In genomic region chrX:53049127-53049517, GRCh38 we compare ENCODE assay signal across 10 cellular contexts. TPM values are rescaled to one million over a fixed set of nuclear protein-coding genes. Genes with fewer than 3 reads are reported as not detected.
DNase-seq lines count a peak whose midpoint lies in the region; FAIRE-seq and TF ChIP-seq lines count a peak whose summit lies in the region.
"Had no signal": no experiment of that assay in that cellular context is flagged by ENCODE, and none has a peak within 500 bp of the region (broad histone marks: within the 10 kb centered on the region; RNA-seq: fewer than 3 reads in every experiment).

No MANE protein-coding gene starts in this region.

- no peak for FAIRE-seq in GM12892 (lab: Jason Lieb, UNC)

- H3K27me3 ChIP-seq in adipocyte (replicated peaks; ENCODE audit: control insufficient read depth, insufficient read depth, low read length) (peaks cover 18% of the 10 kb centered on the region), stomach smooth muscle (ENCODE audit: control insufficient read depth in 1 of 2, insufficient read depth in 2 of 2, low read length in 2 of 2) (peaks cover 0 to 17% of the 10 kb centered on the region in 2 donors)

- H3K9me3 ChIP-seq in adipocyte (ENCODE audit: control insufficient read depth, low read length) (no peaks in the 10 kb centered on the region), stomach smooth muscle (ENCODE audit: control insufficient read depth in 2 of 2, low read length in 2 of 2) (no peaks in the 10 kb centered on the region)

- H3K9ac ChIP-seq in adipocyte (ENCODE audit: low read length) (peak overlapping the region; percentile 57), stomach smooth muscle (ENCODE audit: low read length in 2 of 2) (peak overlapping the region in 1 of 2 donors; percentile 21)

- TF ChIP-seq POLR2A in GM12892 (IDR thresholded peaks at IDR 0.05; ENCODE audit: low read depth, low read length) = no peak

- no peak overlapping the region for H3K27ac ChIP-seq in stomach smooth muscle (ENCODE audit: low read length)
- H3K27ac ChIP-seq: 22Rv1 had no signal

- DNase-seq in DMS 273 (lab: John Stamatoyannopoulos, UW; ENCODE audit: unreplicated experiment) (peak; percentile 36), DMS 273 treated with DMSO at 0.1 percent for 48 hours (lab: John Stamatoyannopoulos, UW) (no peak), adipocyte (ENCODE audit: low read depth) (peak; percentile 17), left kidney (ENCODE audit: low read depth, low spot score) (peak; percentile 8), hippocampal formation (lab: John Stamatoyannopoulos, UW) (no peak), GM12892 (ENCODE audit: insufficient read length) (no peak)
- no peak for DNase-seq in activated CD4-positive, alpha-beta T cell treated with anti-CD3 and anti-CD28 coated beads for 48 hours
- DNase-seq: activated naive CD8-positive, alpha-beta T cell treated with anti-CD3 and anti-CD28 coated beads, Interleukin-2, amount 10 ng/mL, durations not matched to agents 7 days and 5 days had no signal

- H3K36me3 ChIP-seq in adipocyte (ENCODE audit: control insufficient read depth, insufficient read depth, low read length, severe bottlenecking) = no peaks in the 10 kb centered on the region
- no peaks in the 10 kb centered on the region for H3K36me3 ChIP-seq in stomach smooth muscle (ENCODE audit: control insufficient read depth in 2 of 2, insufficient read depth in 2 of 2, low read length in 2 of 2)

- H3K4me3 ChIP-seq in adipocyte (ENCODE audit: low read length) = peak overlapping the region; percentile 79
- H3K4me3 ChIP-seq in stomach smooth muscle (ENCODE audit: low read length in 2 of 2) = peak overlapping the region; percentile 49 to 72

- H3K4me1 ChIP-seq in adipocyte (ENCODE audit: control insufficient read depth, insufficient read depth, low read length) = no peaks in the 10 kb centered on the region
- peaks cover 10% of the 10 kb centered on the region for H3K4me1 ChIP-seq in stomach smooth muscle (ENCODE audit: control insufficient read depth, insufficient read depth, low read length)

RNA-seq across cellular contexts. Expression of gene GPR173, which starts 0.5 kb away (rescaled TPM):
- polyA plus RNA-seq in GM12892 (2012; ENCODE audit: missing spikeins) = not detected

RNA-seq across cellular contexts. Expression of gene TSPYL2, which starts 33.0 kb away (rescaled TPM):
- 19.1 TPM for polyA plus RNA-seq in GM12892 (2012; ENCODE audit: missing spikeins)

RNA-seq across cellular contexts. Expression of gene KANTR, which starts 44.8 kb away (rescaled TPM):
- polyA plus RNA-seq in GM12892 (2012; ENCODE audit: missing spikeins) = 7.9 TPM

Comparison
In these comparisons a context has a peak if more than half of its experiments do, and no peak if none do; other contexts are left out.
1. DNase-seq: peak in DMS 273 (single experiment), adipocyte (single experiment) and left kidney (single experiment); none in DMS 273 treated with DMSO at 0.1 percent for 48 hours (single experiment), activated CD4-positive, alpha-beta T cell treated with anti-CD3 and anti-CD28 coated beads for 48 hours (single experiment), hippocampal formation (0 of 2) and GM12892 (single experiment).